Comparison of ENCODE assay signal across 8 cellular contexts in genomic region chr17:39754958-39755549, GRCh38. TPM values are rescaled to one million over a fixed set of nuclear protein-coding genes. Genes with fewer than 3 reads are reported as not detected.
A peak's percentile ranks its signal among the peaks of the same experiment; 100 is the strongest.
DNase-seq lines count a peak whose midpoint lies in the region; ATAC-seq lines count a peak whose summit lies in the region.

No MANE protein-coding gene starts in this region.

- ATAC-seq in activated CD8-positive, alpha-beta T cell treated with anti-CD3 and anti-CD28 coated beads, Interleukin-2, amount 10 ng/mL, durations not matched to agents 7 days and 5 days, result no peak
- peak in 1 of 2 donors; percentile 6 for ATAC-seq in right cardiac atrium

- DNase-seq in NCI-H1417 (lab: John Stamatoyannopoulos, UW) (peak; percentile 16 to 48 (median 47)), NCI-H1417 treated with DMSO at 0.1 percent for 48 hours (lab: John Stamatoyannopoulos, UW) (no peak), right cardiac atrium (no peak), NCI-H748 (lab: John Stamatoyannopoulos, UW; ENCODE audit: unreplicated experiment) (no peak), NCI-H2171 (lab: John Stamatoyannopoulos, UW) (no peak)
- DNase-seq in activated CD8-positive, alpha-beta T cell treated with anti-CD3 and anti-CD28 coated beads, Interleukin-2, amount 10 ng/mL, durations not matched to agents 7 days and 5 days, result no peak
- DNase-seq in stimulated activated CD4-positive, alpha-beta T cell treated with anti-CD3 and anti-CD28 coated beads, Interleukin-2, amount 100 ng/mL, for 48 hours, result no peak

- H3K27ac Mint-ChIP-seq in activated CD8-positive, alpha-beta T cell treated with anti-CD3 and anti-CD28 coated beads, Interleukin-2, amount 10 ng/mL, durations not matched to agents 7 days and 5 days, result peak overlapping the region; percentile 82

- POLR2A ChIA-PET in activated CD8-positive, alpha-beta T cell treated with anti-CD3 and anti-CD28 coated beads, Interleukin-2, amount 10 ng/mL, durations not matched to agents 7 days and 5 days (lab: Charles Lee), result interaction anchor here (0.6 to 7.6 kb wide), 20 partner anchors 11 to 185 kb away, joined by 3 to 42 read pairs (median 4); partner anchors contain the start of genes IKZF3 and MIEN1

- no peaks in the 10 kb centered on the region for H3K9me3 Mint-ChIP-seq in activated CD8-positive, alpha-beta T cell treated with anti-CD3 and anti-CD28 coated beads, Interleukin-2, amount 10 ng/mL, durations not matched to agents 7 days and 5 days (ENCODE audit: insufficient read depth)

- H3K9me3 ChIP-seq in right cardiac atrium (ENCODE audit: control insufficient read depth, low read length) (no peaks in the 10 kb centered on the region), skeletal muscle satellite cell (replicated peaks; ENCODE audit: low read length) (no peaks in the 10 kb centered on the region)

- 28% methylated on average over 21 of the region's 21 CpGs for WGBS in right cardiac atrium

- peaks cover 68% of the 10 kb centered on the region for H3K4me1 Mint-ChIP-seq in activated CD8-positive, alpha-beta T cell treated with anti-CD3 and anti-CD28 coated beads, Interleukin-2, amount 10 ng/mL, durations not matched to agents 7 days and 5 days (ENCODE audit: low read depth)

- H3K27ac ChIP-seq in right cardiac atrium (ENCODE audit: low read length), result peak overlapping the region; percentile 40

- H3K27me3 ChIP-seq in right cardiac atrium (ENCODE audit: control insufficient read depth, insufficient read depth), result no peaks in the 10 kb centered on the region
- H3K27me3 ChIP-seq in skeletal muscle satellite cell (ENCODE audit: control insufficient read depth, insufficient read depth, low read length), result peaks cover 55% of the 10 kb centered on the region

- H3K4me3 Mint-ChIP-seq in activated CD8-positive, alpha-beta T cell treated with anti-CD3 and anti-CD28 coated beads, Interleukin-2, amount 10 ng/mL, durations not matched to agents 7 days and 5 days, result peak overlapping the region; percentile 29

- H3K9ac ChIP-seq in skeletal muscle satellite cell (ENCODE audit: low read depth, low read length), result peak overlapping the region; percentile 94

- peak overlapping the region; percentile 45 for H3K4me3 ChIP-seq in right cardiac atrium (ENCODE audit: low read length)
- H3K4me3 ChIP-seq in skeletal muscle satellite cell (ENCODE audit: low read length), result peak overlapping the region; percentile 92

- H3K4me1 ChIP-seq in right cardiac atrium (ENCODE audit: control insufficient read depth, insufficient read depth, low read length), result no peaks in the 10 kb centered on the region
- peaks cover 8% of the 10 kb centered on the region for H3K4me1 ChIP-seq in skeletal muscle satellite cell (ENCODE audit: control insufficient read depth, insufficient read depth, low read length)

- peaks cover 8% of the 10 kb centered on the region for H3K36me3 Mint-ChIP-seq in activated CD8-positive, alpha-beta T cell treated with anti-CD3 and anti-CD28 coated beads, Interleukin-2, amount 10 ng/mL, durations not matched to agents 7 days and 5 days (ENCODE audit: low read depth)

- H3K27me3 Mint-ChIP-seq in activated CD8-positive, alpha-beta T cell treated with anti-CD3 and anti-CD28 coated beads, Interleukin-2, amount 10 ng/mL, durations not matched to agents 7 days and 5 days (ENCODE audit: low read depth), result no peaks in the 10 kb centered on the region

- H3K4me2 ChIP-seq in skeletal muscle satellite cell (ENCODE audit: low read length), result peak overlapping the region; percentile 99

- CTCF ChIA-PET in activated CD8-positive, alpha-beta T cell treated with anti-CD3 and anti-CD28 coated beads, Interleukin-2, amount 10 ng/mL, durations not matched to agents 7 days and 5 days (lab: Charles Lee), result interaction anchor here (0.7 to 5.5 kb wide), 21 partner anchors 15 to 225 kb away, joined by 3 to 81 read pairs (median 5); partner anchors contain the start of genes IKZF3, MIEN1 and PSMD3

- no peaks in the 10 kb centered on the region for H3K36me3 ChIP-seq in skeletal muscle satellite cell (ENCODE audit: insufficient read depth, low read length)

- intact Hi-C loops in right cardiac atrium (cut with DNase I), result loop anchor here (2.0 to 5.0 kb wide), 2 partner anchors 133 to 136 kb away; no protein-coding TSS in a partner anchor

RNA-seq across cellular contexts. Expression of gene GRB7, which starts 17.3 kb away (rescaled TPM):
- under 1 TPM in 1 of 2 experiments, not detected in 1; 0.37 TPM for total RNA-seq in activated CD8-positive, alpha-beta T cell treated with anti-CD3 and anti-CD28 coated beads, Interleukin-2, amount 10 ng/mL, durations not matched to agents 7 days and 5 days
- total RNA-seq in right cardiac atrium, result 1 to 10 TPM in 3 of 4 donors, under 1 TPM in 1; 0.39 to 2.7 (median 1.6) TPM
- polyA plus RNA-seq in right cardiac atrium, result 0.70 TPM
- total RNA-seq in skeletal muscle satellite cell (2012; rRNA removed), result 0.22 TPM in 1 of 2 replicates, not detected in the other

RNA-seq across cellular contexts. Expression of gene MIEN1, which starts 24.7 kb away (rescaled TPM):
- 10 to 100 TPM; 44.0 to 44.6 TPM for total RNA-seq in activated CD8-positive, alpha-beta T cell treated with anti-CD3 and anti-CD28 coated beads, Interleukin-2, amount 10 ng/mL, durations not matched to agents 7 days and 5 days
- 10 to 100 TPM; 53.6 to 67.8 (median 61.8) TPM for total RNA-seq in right cardiac atrium
- polyA plus RNA-seq in right cardiac atrium, result 152 TPM
- total RNA-seq in skeletal muscle satellite cell (2012; rRNA removed), result 18.3 and 23.2 TPM in 2 replicates

RNA-seq across cellular contexts. Expression of gene ERBB2, which starts 55.2 kb away (rescaled TPM):
- total RNA-seq in activated CD8-positive, alpha-beta T cell treated with anti-CD3 and anti-CD28 coated beads, Interleukin-2, amount 10 ng/mL, durations not matched to agents 7 days and 5 days, result 1 to 10 TPM; 2.1 to 3.0 TPM
- 100 to 1,000 TPM in 3 of 4 donors, 10 to 100 TPM in 1; 99.2 to 178 (median 114) TPM for total RNA-seq in right cardiac atrium
- polyA plus RNA-seq in right cardiac atrium, result 56.4 TPM
- total RNA-seq in skeletal muscle satellite cell (2012; rRNA removed), result 23.6 and 27.5 TPM in 2 replicates

Comparison
In these comparisons a context has a peak if more than half of its experiments do, and no peak if none do; other contexts are left out.
1. DNase-seq: peak in NCI-H1417 (3 of 3); none in NCI-H1417 treated with DMSO at 0.1 percent for 48 hours (single experiment), activated CD8-positive, alpha-beta T cell treated with anti-CD3 and anti-CD28 coated beads, Interleukin-2, amount 10 ng/mL, durations not matched to agents 7 days and 5 days (single experiment), right cardiac atrium (0 of 3), stimulated activated CD4-positive, alpha-beta T cell treated with anti-CD3 and anti-CD28 coated beads, Interleukin-2, amount 100 ng/mL, for 48 hours (0 of 2), NCI-H748 (single experiment) and NCI-H2171 (single experiment).
2. RNA of gene ERBB2, which starts 55.2 kb away (total RNA-seq): 99.2 to 178 TPM in right cardiac atrium; 2.1 to 3.0 TPM in activated CD8-positive, alpha-beta T cell treated with anti-CD3 and anti-CD28 coated beads, Interleukin-2, amount 10 ng/mL, durations not matched to agents 7 days and 5 days; every median in the first group is over 10 times any median in the second.